Comparison of ENCODE assay signal across 24 cellular contexts in genomic region chr19:30445385-30445784, GRCh38.
"Had no signal": no experiment of that assay in that cellular context is flagged by ENCODE, and none has a peak within 500 bp of the region (broad histone marks: within the 10 kb centered on the region; RNA-seq: fewer than 3 reads in every experiment).

No MANE protein-coding gene starts in this region.

- H3K79me2 ChIP-seq: hepatocyte had no signal

- H3K9me3 ChIP-seq: colonic mucosa, esophagus muscularis mucosa, gastroesophageal sphincter, heart left ventricle, left lung, mucosa of descending colon had no signal

- H3K27me3 ChIP-seq: colonic mucosa, foreskin keratinocyte had no signal

- FAIRE-seq: endothelial cell of umbilical vein, frontal cortex, kidney had no signal

- H3K4me3 ChIP-seq: colonic mucosa, dorsolateral prefrontal cortex, esophagus muscularis mucosa, gastroesophageal sphincter, heart left ventricle, hepatocyte, left lung, lung, mucosa of descending colon had no signal

- H3K27ac ChIP-seq: colonic mucosa, esophagus muscularis mucosa, foreskin keratinocyte, gastroesophageal sphincter, heart left ventricle, hepatocyte, left lung had no signal

- DNase-seq: colonic mucosa; dermis blood vessel endothelial cell; dorsolateral prefrontal cortex; effector CD4-positive, alpha-beta T cell; effector memory CD4-positive, alpha-beta T cell; foreskin keratinocyte; heart left ventricle; hypothalamus; immature natural killer cell; islet precursor cell; kidney; kidney glomerular epithelial cell; left ventricle myocardium superior; mammary epithelial cell; mesendoderm; mucosa of descending colon; naive B cell had no signal

- H3K36me3 ChIP-seq: colonic mucosa, heart left ventricle, left lung had no signal

- H2AFZ ChIP-seq: hepatocyte had no signal

- H3K4me2 ChIP-seq: hepatocyte had no signal

- ATAC-seq: foreskin keratinocyte, gastroesophageal sphincter, heart left ventricle, left lung, left ventricle myocardium superior, mucosa of descending colon had no signal

- H3K4me1 ChIP-seq: colonic mucosa, foreskin keratinocyte had no signal
